13 cellular contexts compared by ENCODE assay signal in genomic region chr11:36361472-36361871, GRCh38.
A peak's percentile ranks its signal among the peaks of the same experiment; 100 is the strongest.
DNase-seq lines count a peak whose midpoint lies in the region; ATAC-seq and TF ChIP-seq lines count a peak whose summit lies in the region.
"Had no signal": no experiment of that assay in that cellular context is flagged by ENCODE, and none has a peak within 500 bp of the region (broad histone marks: within the 10 kb centered on the region; RNA-seq: fewer than 3 reads in every experiment).

No MANE protein-coding gene starts in this region.

- no peaks in the 10 kb centered on the region for H3K9me3 Mint-ChIP-seq in activated T-cell treated with anti-CD3 and anti-CD28 coated beads, Interleukin-2, amount 50 U/mL, for 72 hours

- DNase-seq in activated T-cell treated with anti-CD3 and anti-CD28 coated beads, Interleukin-2, amount 50 U/mL, for 72 hours: no peak
- DNase-seq in activated T-cell treated with anti-CD3 and anti-CD28 coated beads for 4 hours (no peak), tibial artery (no peak), NCI-H2081 (lab: John Stamatoyannopoulos, UW) (no peak)
- DNase-seq: activated effector memory CD4-positive, alpha-beta T cell treated with anti-CD3 and anti-CD28 coated beads, Interleukin-2, amount 50 U/mL, for 16 hours; BE2C; NCI-H1417; NCI-H82 had no signal

- peaks cover 3% of the 10 kb centered on the region for H3K27me3 ChIP-seq in iPS-15b (ENCODE audit: control insufficient read depth, insufficient read depth, low read length)
- no peaks in the 10 kb centered on the region for H3K27me3 ChIP-seq in tibial artery
- H3K27me3 ChIP-seq: BE2C, tibial nerve had no signal

- H3K27me3 Mint-ChIP-seq in activated T-cell treated with anti-CD3 and anti-CD28 coated beads, Interleukin-2, amount 50 U/mL, for 72 hours (ENCODE audit: low read depth): peaks cover 58% of the 10 kb centered on the region

- H3K36me3 Mint-ChIP-seq in activated T-cell treated with anti-CD3 and anti-CD28 coated beads, Interleukin-2, amount 50 U/mL, for 72 hours (ENCODE audit: insufficient read depth in 2 of 2): no peaks in the 10 kb centered on the region

- ATAC-seq in activated T-cell treated with anti-CD3 and anti-CD28 coated beads, Interleukin-2, amount 50 U/mL, for 72 hours (replicated peaks in 1 of 2): no peak
- ATAC-seq in HG02852 (IDR thresholded peaks at IDR 0.05; ENCODE audit: unreplicated experiment): no peak
- ATAC-seq in GM19455 (IDR thresholded peaks at IDR 0.05; ENCODE audit: unreplicated experiment): no peak

- H3K9me3 ChIP-seq in iPS-15b (ENCODE audit: control insufficient read depth, insufficient read depth, low read length) (no peaks in the 10 kb centered on the region), tibial artery (no peaks in the 10 kb centered on the region)
- H3K9me3 ChIP-seq: BE2C, tibial nerve had no signal

- H3K4me3 Mint-ChIP-seq in activated T-cell treated with anti-CD3 and anti-CD28 coated beads, Interleukin-2, amount 50 U/mL, for 72 hours: peak overlapping the region; percentile 70 to 89

- peak overlapping the region; percentile 81 for H3K27ac Mint-ChIP-seq in activated T-cell treated with anti-CD3 and anti-CD28 coated beads, Interleukin-2, amount 50 U/mL, for 72 hours

- H3K4me1 Mint-ChIP-seq in activated T-cell treated with anti-CD3 and anti-CD28 coated beads, Interleukin-2, amount 50 U/mL, for 72 hours (ENCODE audit: low read depth): peaks cover 54% of the 10 kb centered on the region

- intact Hi-C loops in tibial artery (cut with DNase I; ENCODE audit: low total_unique reads): no loop called here

- H3K4me3 ChIP-seq in WI38 (ENCODE audit: low read depth, low read length) (peak overlapping the region; percentile 29), iPS-15b (ENCODE audit: low read depth, low read length) (peak overlapping the region; percentile 18), tibial artery (peak overlapping the region; percentile 20 to 24)

- no peak for TF ChIP-seq CTCF in WI38 (IDR thresholded peaks at IDR 0.05; ENCODE audit: low read depth, low read length)
- TF ChIP-seq CTCF in tibial artery (IDR thresholded peaks at IDR 0.05): no peak

- H3K4me1 ChIP-seq in iPS-15b (ENCODE audit: control insufficient read depth, insufficient read depth, low read length) (peaks cover 13% of the 10 kb centered on the region), tibial artery (peaks cover 0 to 13% (median 2%) of the 10 kb centered on the region in 4 donors)
- H3K4me1 ChIP-seq: BE2C had no signal

- H3K36me3 ChIP-seq in iPS-15b (ENCODE audit: control insufficient read depth, insufficient read depth, low read length) (no peaks in the 10 kb centered on the region), tibial artery (no peaks in the 10 kb centered on the region)
- H3K36me3 ChIP-seq: BE2C, tibial nerve had no signal

- no peak overlapping the region for H3K9ac ChIP-seq in iPS-15b (ENCODE audit: low read depth, low read length)

- peak overlapping the region in 1 of 2 donors; percentile 21 for H3K27ac ChIP-seq in tibial artery
